12 cellular contexts compared by ENCODE assay signal in genomic region chr15:40087991-40088928, GRCh38. TPM values are rescaled to one million over a fixed set of nuclear protein-coding genes. Genes with fewer than 3 reads are reported as not detected.
DNase-seq lines count a peak whose midpoint lies in the region; ATAC-seq, FAIRE-seq and TF ChIP-seq lines count a peak whose summit lies in the region.
"Had no signal": no experiment of that assay in that cellular context is flagged by ENCODE, and none has a peak within 500 bp of the region (broad histone marks: within the 10 kb centered on the region; RNA-seq: fewer than 3 reads in every experiment).

No MANE protein-coding gene starts in this region.

- intact Hi-C loops in GM12878 (cut with micrococcal nuclease; ENCODE audit: unreplicated experiment) (no loop called here), left lung (cut with DNase I) (no loop called here), thyroid gland (cut with DNase I) (no loop called here)

- 82% methylated on average over 9 of the region's 9 CpGs for WGBS in GM12878 (ENCODE audit: insufficient coverage, insufficient replicate concordance, low lambda C conversion rate, missing lambda C conversion rate)
- WGBS in thyroid gland, 2 donors, result 61 to 70% methylated on average over 5 to 8 of the region's 9 CpGs

- H3K4me2 ChIP-seq in GM12878 (ENCODE audit: control insufficient read depth, insufficient read depth), result no peak overlapping the region

- no peak overlapping the region for H3K9ac ChIP-seq in GM12878 (ENCODE audit: control insufficient read depth, insufficient read depth, low read length)

- no peak for TF ChIP-seq CTCF in GM12878 (IDR thresholded peaks at IDR 0.05 in 2 of 3, conservative IDR thresholded peaks at IDR 0.05 in 1 of 3; ENCODE audit: control insufficient read depth in 2 of 3, extremely low read depth in 1 of 3, insufficient read depth in 1 of 3, low read depth in 3 of 3, low read length in 3 of 3)
- no peak for TF ChIP-seq CTCF in left lung (IDR thresholded peaks at IDR 0.05)
- no peak for TF ChIP-seq CTCF in thyroid gland (IDR thresholded peaks at IDR 0.05)

- DNase-seq in DMS79 (lab: John Stamatoyannopoulos, UW) (peak; percentile 23), DMS79 treated with DMSO at 0.1 percent for 48 hours (lab: John Stamatoyannopoulos, UW) (no peak), GM12878 (ENCODE audit: low read depth, low spot score) (no peak), left lung (peak in 1 of 2 donors; percentile 62), thyroid gland (peak; percentile 66 to 68), caudate nucleus (lab: John Stamatoyannopoulos, UW) (no peak)
- DNase-seq: activated CD4-positive, alpha-beta T cell treated with anti-CD3 and anti-CD28 coated beads, Interleukin-2, amount 50 U/mL, for 4 hours; NCI-H2081 had no signal

- ATAC-seq in GM12878 (no peak; the same call in 2 of the 3 replicates), left lung (peak; percentile 2), HG03135 (IDR thresholded peaks at IDR 0.05; ENCODE audit: unreplicated experiment) (no peak), GM19035 (IDR thresholded peaks at IDR 0.05; ENCODE audit: unreplicated experiment) (no peak)

- peak; percentile 56; the same call in 1 of the 2 replicates for TF ChIP-seq POLR2A in GM12878 (IDR thresholded peaks at IDR 0.05; ENCODE audit: low read depth, low read length)
- TF ChIP-seq POLR2A in thyroid gland (IDR thresholded peaks at IDR 0.05), result no peak

- POLR2A ChIA-PET in GM12878 (lab: Charles Lee), result interaction anchor here (1.0 to 1.6 kb wide), 5 partner anchors 13 to 34 kb away, joined by 3 to 6 read pairs (median 3); no protein-coding TSS in a partner anchor

- H3K4me3 ChIP-seq in GM12878 (no peak overlapping the region), left lung (no peak overlapping the region), thyroid gland (replicated peaks in 1 of 3) (no peak overlapping the region)
- H3K4me3 ChIP-seq: prostate gland had no signal

- no peaks in the 10 kb centered on the region for H4K20me1 ChIP-seq in GM12878 (ENCODE audit: control insufficient read depth, insufficient read depth)

- RAD21 ChIA-PET in GM12878 (lab: Charles Lee; ENCODE audit: unreplicated experiment), result interaction anchor here (0.6 to 1.0 kb wide), 2 partner anchors 15 to 114 kb away, joined by 3 read pairs; no protein-coding TSS in a partner anchor

- SMC1A ChIA-PET in GM12878 (lab: Charles Lee; ENCODE audit: uncharacterized antibody, unreplicated experiment), result interaction anchor here (2.0 to 43.9 kb wide), 2 partner anchors 16 to 43 kb away, joined by 6 to 981 read pairs; partner anchors contain the start of gene BMF

- FAIRE-seq in GM12878 (lab: Jason Lieb, UNC), result no peak

- H3K4me1 ChIP-seq in GM12878 (ENCODE audit: control insufficient read depth, insufficient read depth, low read length), result peaks cover 12% of the 10 kb centered on the region
- H3K4me1 ChIP-seq in left lung, result peaks cover 23 to 33% of the 10 kb centered on the region in 2 donors
- H3K4me1 ChIP-seq in thyroid gland, result peaks cover 78 to 100% of the 10 kb centered on the region in 2 donors

- TF ChIP-seq RAD21 in GM12878 (IDR thresholded peaks at IDR 0.05; ENCODE audit: insufficient read depth, low read depth, low read length), result no peak

- TF ChIP-seq EP300 in GM12878 (IDR thresholded peaks at IDR 0.05; ENCODE audit: borderline replicate concordance in 1 of 2, control insufficient read depth in 1 of 2, low read depth in 2 of 2, low read length in 2 of 2), result no peak

- in situ Hi-C loops in GM12878 (cut with MboI), result no loop called here

- peaks cover 3% of the 10 kb centered on the region; the same call in 1 of the 2 replicates for H3K79me2 ChIP-seq in GM12878 (ENCODE audit: control insufficient read depth, insufficient read depth, low read length)

- H3K27me3 ChIP-seq in GM12878 (replicated peaks in 1 of 2; ENCODE audit: control insufficient read depth in 2 of 2, insufficient read depth in 2 of 2, low read length in 1 of 2), result no peaks in the 10 kb centered on the region
- H3K27me3 ChIP-seq in left lung, result no peaks in the 10 kb centered on the region
- H3K27me3 ChIP-seq in thyroid gland, result no peaks in the 10 kb centered on the region

- no peak overlapping the region for H2AFZ ChIP-seq in GM12878 (ENCODE audit: control insufficient read depth, low read depth, low read length)

- H3K36me3 ChIP-seq in GM12878 (ENCODE audit: control insufficient read depth in 2 of 2, insufficient read depth in 2 of 2, low read length in 1 of 2) (peaks cover 17 to 19% of the 10 kb centered on the region in 2 experiments), left lung (peaks cover 0 to 10% of the 10 kb centered on the region in 2 donors), thyroid gland (peaks cover 8 to 18% of the 10 kb centered on the region in 2 donors)

- H3K27ac ChIP-seq in GM12878 (ENCODE audit: control insufficient read depth, insufficient read depth), result no peak overlapping the region
- no peak overlapping the region for H3K27ac ChIP-seq in left lung
- peak overlapping the region; percentile 57 to 89 (median 73) for H3K27ac ChIP-seq in thyroid gland
- H3K27ac ChIP-seq in caudate nucleus (ENCODE audit: low read depth, low read length), result no peak overlapping the region
- H3K27ac ChIP-seq: 22Rv1, prostate gland had no signal

- CTCF ChIA-PET in GM12878 (lab: Yijun Ruan, JAX), result interaction anchor here (1.6 to 3.1 kb wide), 4 partner anchors 9 to 42 kb away, joined by 5 to 20 read pairs (median 9); no protein-coding TSS in a partner anchor

- BruUV-seq in GM12878 (replicated peaks; lab: Mats Ljungman, UMichigan), result TSS peak; percentile 37

- no peaks in the 10 kb centered on the region for H3K9me3 ChIP-seq in GM12878 (replicated peaks; ENCODE audit: control insufficient read depth, insufficient read depth, low read length)
- H3K9me3 ChIP-seq in left lung, result no peaks in the 10 kb centered on the region
- H3K9me3 ChIP-seq in thyroid gland, result no peaks in the 10 kb centered on the region
- H3K9me3 ChIP-seq: prostate gland had no signal

TF ChIP-seq in GM12878, 131 proteins besides CTCF, POLR2A, EP300 and RAD21:
- TF ChIP-seq GATAD2B (conservative IDR thresholded peaks at IDR 0.05; ENCODE audit: low read depth) (no peak), POLR2AphosphoS2 (IDR thresholded peaks at IDR 0.05; ENCODE audit: low read depth, low read length) (0 out of 2 replicates have a peak, but pooled peaks have one; percentile 30)

RNA-seq across cellular contexts. Expression of gene BMF, which starts 20.4 kb away (rescaled TPM):
- total RNA-seq in GM12878 (2013; cell fraction: nucleolus; rRNA removed), result 43.4 and 50.5 TPM in 2 replicates
- total RNA-seq in GM12878 (2014; rRNA removed) (17.3 and 19.2 TPM in 2 replicates), GM12878 (2014; rRNA removed; fragmentation: Illumina TruSeq; extraction: Trizol) (16.4 and 20.1 TPM in 2 replicates), GM12878 (2021) (34.9 and 35.7 TPM in 2 replicates), left lung (10 to 100 TPM; 16.2 to 21.2 TPM), thyroid gland (10 to 100 TPM; 31.9 to 49.3 (median 37.2) TPM)
- polyA plus RNA-seq in GM12878 (2011; ENCODE audit: low read depth), result 20.0 TPM
- polyA plus RNA-seq in GM12878 (2011; rRNA removed) (14.7 and 22.1 TPM in 2 replicates), GM12878 (2014; fragmentation: Illumina TruSeq; extraction: Trizol) (17.4 and 23.8 TPM in 2 replicates), GM12878 (2014; fragmentation: Nextera tagmentation; extraction: Ambion mirVana) (1 to 10 TPM in 1 of 2 experiments, under 1 TPM in 1; 0.82 to 1.3 TPM), GM12878 (2014; rRNA removed) (26.8 and 27.5 TPM in 2 replicates), GM12878 (2016; fragmentation: Nextera tagmentation; extraction: Ambion mirVana) (1 to 10 TPM; 4.0 to 4.2 TPM)
- polyA plus RNA-seq in GM12878 (2011; cell fraction: cytosol; rRNA removed), result 27.1 and 27.9 TPM in 2 replicates
- 24.6 and 24.9 TPM in 2 replicates for polyA plus RNA-seq in GM12878 (2011; cell fraction: nucleus; rRNA removed)
- polyA plus RNA-seq in GM12878 (2012), result 26.9 and 30.0 TPM in 2 replicates
- polyA minus RNA-seq in GM12878 (2011; rRNA and poly(A)+ RNA removed), result 21.4 and 35.2 TPM in 2 replicates
- 8.8 and 9.4 TPM in 2 replicates for polyA minus RNA-seq in GM12878 (2011; cell fraction: cytosol; rRNA and poly(A)+ RNA removed)
- 9.3 and 14.4 TPM in 2 replicates for polyA minus RNA-seq in GM12878 (2011; cell fraction: nucleus; rRNA and poly(A)+ RNA removed)

RNA-seq across cellular contexts. Expression of gene SRP14, which starts 49.3 kb away (rescaled TPM):
- total RNA-seq in GM12878 (2013; cell fraction: nucleolus; rRNA removed), result 27.7 and 29.4 TPM in 2 replicates
- total RNA-seq in GM12878 (2014; rRNA removed), result 273 and 320 TPM in 2 replicates
- total RNA-seq in GM12878 (2014; rRNA removed; fragmentation: Illumina TruSeq; extraction: Trizol), result 181 and 189 TPM in 2 replicates
- total RNA-seq in GM12878 (2021), result 141 TPM in 2 replicates
- polyA plus RNA-seq in GM12878 (2011; ENCODE audit: low read depth), result 301 TPM
- 431 and 589 TPM in 2 replicates for polyA plus RNA-seq in GM12878 (2011; rRNA removed)
- polyA plus RNA-seq in GM12878 (2011; cell fraction: cytosol; rRNA removed), result 161 and 219 TPM in 2 replicates
- polyA plus RNA-seq in GM12878 (2011; cell fraction: nucleus; rRNA removed), result 122 and 149 TPM in 2 replicates
- polyA plus RNA-seq in GM12878 (2012), result 239 and 266 TPM in 2 replicates
- 364 and 455 TPM in 2 replicates for polyA plus RNA-seq in GM12878 (2014; fragmentation: Illumina TruSeq; extraction: Trizol)
- polyA plus RNA-seq in GM12878 (2014; fragmentation: Nextera tagmentation; extraction: Ambion mirVana), result 1,000 to 10,000 TPM; 1,041 to 1,182 TPM
- polyA plus RNA-seq in GM12878 (2014; rRNA removed), result 546 and 554 TPM in 2 replicates
- 100 to 1,000 TPM; 806 to 826 TPM for polyA plus RNA-seq in GM12878 (2016; fragmentation: Nextera tagmentation; extraction: Ambion mirVana)
- 69.2 and 71.6 TPM in 2 replicates for polyA minus RNA-seq in GM12878 (2011; rRNA and poly(A)+ RNA removed)
- 31.9 and 39.9 TPM in 2 replicates for polyA minus RNA-seq in GM12878 (2011; cell fraction: cytosol; rRNA and poly(A)+ RNA removed)
- polyA minus RNA-seq in GM12878 (2011; cell fraction: nucleus; rRNA and poly(A)+ RNA removed), result 33.1 and 43.4 TPM in 2 replicates
- total RNA-seq in left lung, result 100 to 1,000 TPM; 159 to 166 TPM
- total RNA-seq in thyroid gland, result 100 to 1,000 TPM; 327 to 576 (median 408) TPM

Comparison
In these comparisons a context has a peak if more than half of its experiments do, and no peak if none do; other contexts are left out.
1. DNase-seq: peak in DMS79 (single experiment) and thyroid gland (2 of 2); none in DMS79 treated with DMSO at 0.1 percent for 48 hours (single experiment), GM12878 (single experiment) and caudate nucleus (0 of 61).
2. H3K27ac ChIP-seq: peak in thyroid gland (3 of 3); none in GM12878 (single experiment), left lung (0 of 2) and caudate nucleus (single experiment).